In the genomic region with DNA sequence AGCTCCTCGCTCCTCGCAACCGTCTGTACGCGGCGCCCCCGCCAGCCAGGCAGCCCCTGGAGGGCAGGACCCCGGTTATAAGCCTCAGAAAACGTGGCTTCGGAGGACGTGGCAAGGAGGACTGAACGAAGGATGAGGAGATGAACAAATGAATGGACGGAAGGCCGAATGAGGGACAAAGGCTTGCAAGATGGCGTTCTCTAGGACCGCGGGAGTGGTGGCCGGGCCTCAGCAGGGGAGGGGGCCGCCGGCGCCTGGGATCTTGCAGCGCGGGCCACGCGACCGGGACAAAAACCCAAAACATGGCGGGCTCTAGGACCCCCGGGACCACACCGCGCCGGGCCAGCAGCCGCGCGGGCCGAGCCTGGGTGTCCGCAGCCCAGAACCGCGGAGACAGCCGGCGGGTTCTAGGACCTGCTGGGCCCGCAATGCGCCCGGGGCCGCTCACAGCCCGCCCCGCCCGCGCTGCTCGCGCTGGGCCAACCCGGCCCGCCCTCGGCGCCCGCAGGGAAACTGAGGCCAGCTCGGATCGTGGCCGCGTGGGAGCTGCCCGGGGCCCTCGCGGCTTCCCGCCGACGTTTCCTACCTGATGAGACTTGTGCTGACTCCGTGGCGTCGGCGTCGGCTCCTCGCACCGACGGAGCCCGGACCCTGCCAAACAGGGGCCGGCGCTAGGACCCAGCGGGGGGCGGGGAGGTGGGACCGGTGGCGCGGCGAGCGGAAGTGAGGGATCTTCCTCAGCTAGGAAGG, we compare ENCODE assay signal across 8 cellular contexts. TPM values are rescaled to one million over a fixed set of nuclear protein-coding genes. Genes with fewer than 3 reads are reported as not detected.
A peak's percentile ranks its signal among the peaks of the same experiment; 100 is the strongest.
DNase-seq lines count a peak whose midpoint lies in the region; ATAC-seq and TF ChIP-seq lines count a peak whose summit lies in the region.

No MANE protein-coding gene starts in this region.

- TF ChIP-seq CTCF in RWPE1 (conservative IDR thresholded peaks at IDR 0.05; ENCODE audit: low read depth) (no peak), fibroblast of pulmonary artery (IDR thresholded peaks at IDR 0.05; ENCODE audit: low read length, missing control alignments) (no peak), nephron (IDR thresholded peaks at IDR 0.05; ENCODE audit: unreplicated experiment in 3 of 3) (no peak)

- H3K9me3 Mint-ChIP-seq in nephron: no peaks in the 10 kb centered on the region

- H3K36me3 ChIP-seq in KOPT-K1 (ENCODE audit: insufficient read depth, low read length): peaks cover 28% of the 10 kb centered on the region

- peak overlapping the region; percentile 81 to 97 (median 92) for H3K27ac Mint-ChIP-seq in nephron

- H3K27ac ChIP-seq in KOPT-K1 (ENCODE audit: low read depth, low read length, poor library complexity, severe bottlenecking): peak overlapping the region; percentile 94
- peak overlapping the region; percentile 93 for H3K27ac ChIP-seq in RWPE1

- DNase-seq in Daoy (ENCODE audit: low read depth) (peak; percentile 92), RWPE1 (ENCODE audit: low spot score) (peak; percentile 92), fibroblast of pulmonary artery (ENCODE audit: low read depth) (peak; percentile 91)
- peak; percentile 80 for DNase-seq in activated T-helper 9 cell treated with anti-CD3 and anti-CD28 coated beads, Interleukin-2, amount 50 U/mL, for 16 hours (ENCODE audit: low read depth)
- DNase-seq in stimulated activated naive CD4-positive, alpha-beta T cell treated with Interleukin-2 at 50 U/mL for 16 hours (lab: John Stamatoyannopoulos, UW): peak; percentile 89

- peaks cover 30% of the 10 kb centered on the region for H3K4me1 Mint-ChIP-seq in nephron

- peaks cover 17% of the 10 kb centered on the region for H3K36me3 Mint-ChIP-seq in nephron (ENCODE audit: low read depth)

- H3K4me3 Mint-ChIP-seq in nephron: peak overlapping the region; percentile 98 to 100 (median 99)

- ATAC-seq in GM21825 (IDR thresholded peaks at IDR 0.05; ENCODE audit: unreplicated experiment): peak; percentile 45

- CTCF ChIA-PET in RWPE1 (lab: Yijun Ruan, JAX): interaction anchor here (0.9 to 2.0 kb wide), 2 partner anchors 69 to 88 kb away, joined by 4 to 10 read pairs; partner anchors contain the start of gene HSD3B7

- POLR2A ChIA-PET in RWPE1 (lab: Yijun Ruan, JAX; ENCODE audit: low non-redundant PET): interaction anchor here (1.4 kb wide), 1 partner anchor 19 kb away, joined by 22 read pairs; no protein-coding TSS in a partner anchor

- no peaks in the 10 kb centered on the region for H3K9me3 ChIP-seq in KOPT-K1 (ENCODE audit: insufficient read depth, low read length, poor library complexity, severe bottlenecking)

- no peaks in the 10 kb centered on the region for H3K27me3 Mint-ChIP-seq in nephron (ENCODE audit: low read depth)

- peak overlapping the region; percentile 99 for H3K4me3 ChIP-seq in fibroblast of pulmonary artery (replicated peaks; ENCODE audit: low read depth, low read length)

RNA-seq across cellular contexts. Expression of gene ZNF668, which starts 0.8 kb away (rescaled TPM):
- 8.7 and 10.5 TPM in 2 replicates for total RNA-seq in Daoy (2014; rRNA removed; shearing (Covaris generic))

RNA-seq across cellular contexts. Expression of gene ZNF646, which starts 1.0 kb away (rescaled TPM):
- total RNA-seq in Daoy (2014; rRNA removed; shearing (Covaris generic)): 6.0 and 6.3 TPM in 2 replicates

RNA-seq across cellular contexts. Expression of gene PRSS53, which starts 15.5 kb away (rescaled TPM):
- total RNA-seq in Daoy (2014; rRNA removed; shearing (Covaris generic)): 0.39 and 1.2 TPM in 2 replicates

RNA-seq across cellular contexts. Expression of gene VKORC1, which starts 21.3 kb away (rescaled TPM):
- total RNA-seq in Daoy (2014; rRNA removed; shearing (Covaris generic)): 58.1 and 77.1 TPM in 2 replicates

RNA-seq across cellular contexts. Expression of gene BCKDK, which starts 34.9 kb away (rescaled TPM):
- total RNA-seq in Daoy (2014; rRNA removed; shearing (Covaris generic)): 18.1 and 21.3 TPM in 2 replicates

Comparison
In these comparisons a context has a peak if more than half of its experiments do, and no peak if none do; other contexts are left out.
1. Peak in every context shown above with its lines: DNase-seq, ATAC-seq, H3K4me3 ChIP-seq and H3K27ac ChIP-seq.